Comparison of ENCODE assay signal across 8 cellular contexts in the genomic region with DNA sequence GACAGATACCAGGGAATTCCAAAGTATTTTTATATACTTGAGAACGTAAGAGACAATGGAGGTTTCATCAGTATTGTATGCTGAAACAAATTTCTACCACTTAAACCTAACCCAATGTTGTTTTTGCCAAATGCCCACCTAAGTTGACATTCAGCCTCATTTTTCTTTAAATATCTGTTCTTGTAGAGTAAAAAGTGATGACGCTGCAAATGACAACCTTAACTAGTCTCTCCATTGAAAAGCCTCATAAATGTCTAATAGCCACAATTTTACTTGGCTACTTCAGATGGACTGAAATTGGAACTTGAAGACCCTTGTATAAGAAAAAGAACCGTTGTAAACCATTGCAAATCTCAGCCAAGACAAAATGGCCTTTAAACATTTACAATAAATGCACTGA.
"Had no signal": no experiment of that assay in that cellular context is flagged by ENCODE, and none has a peak within 500 bp of the region (broad histone marks: within the 10 kb centered on the region; RNA-seq: fewer than 3 reads in every experiment).

No MANE protein-coding gene starts in this region.

- FAIRE-seq: G401.6, GM12878, GM12891, GM12892, GM18507, GM19239 had no signal

- H3K4me3 ChIP-seq: GM12878 had no signal

- DNase-seq: GDM1, GF-D8 had no signal

- ATAC-seq: GM12878 had no signal
